Comparison of ENCODE assay signal across 8 cellular contexts in the genomic region with DNA sequence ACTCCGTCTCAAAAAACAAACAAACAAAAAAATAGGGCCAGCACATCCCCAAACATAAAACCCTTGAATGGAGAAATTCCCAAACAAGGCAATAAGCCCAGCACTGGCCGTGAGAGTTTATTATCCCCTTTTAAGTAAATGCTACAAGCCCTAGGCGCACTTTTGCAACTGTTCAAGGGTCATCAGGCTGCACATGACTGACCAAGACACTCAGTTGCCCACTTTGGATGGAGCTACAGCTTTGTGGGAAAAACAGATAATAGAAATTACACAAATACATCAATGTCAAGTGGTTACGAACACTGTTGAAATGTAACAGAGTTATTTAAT. TPM values are rescaled to one million over a fixed set of nuclear protein-coding genes. Genes with fewer than 3 reads are reported as not detected.
A peak's percentile ranks its signal among the peaks of the same experiment; 100 is the strongest.
DNase-seq lines count a peak whose midpoint lies in the region; ATAC-seq, FAIRE-seq and TF ChIP-seq lines count a peak whose summit lies in the region.

No MANE protein-coding gene starts in this region.

- H3K14ac ChIP-seq in trophoblast cell (ENCODE audit: low read length): peak overlapping the region; percentile 39

- peaks cover 5% of the 10 kb centered on the region; the same call in 1 of the 2 replicates for H3K9me3 ChIP-seq in Panc1 (ENCODE audit: control insufficient read depth, insufficient read depth, low read depth, low read length)
- no peaks in the 10 kb centered on the region for H3K9me3 ChIP-seq in trophoblast cell (ENCODE audit: insufficient read depth, low read depth, low read length)

- peak overlapping the region; percentile 73 for H3K4me2 ChIP-seq in trophoblast cell (ENCODE audit: low read length)

- peaks cover 5% of the 10 kb centered on the region for H3K79me2 ChIP-seq in trophoblast cell (ENCODE audit: control insufficient read depth, insufficient read depth, low read length, poor library complexity)

- CTCF ChIA-PET in Panc1 (lab: Charles Lee): no interaction called here

- H3K23ac ChIP-seq in trophoblast cell (ENCODE audit: low read length): no peak overlapping the region

- ATAC-seq in Panc1: no peak

- TF ChIP-seq CTCF in Panc1 (IDR thresholded peaks at IDR 0.05): no peak

- H4K8ac ChIP-seq in trophoblast cell (ENCODE audit: low read depth, low read length): no peak overlapping the region

- H3K4me1 ChIP-seq in Panc1 (ENCODE audit: control insufficient read depth, insufficient read depth, low read length): peaks cover 5% of the 10 kb centered on the region; the same call in 1 of the 2 replicates
- peaks cover 6 to 9% of the 10 kb centered on the region in 2 experiments for H3K4me1 ChIP-seq in trophoblast cell (ENCODE audit: control insufficient read depth in 1 of 2, insufficient read depth in 2 of 2, low read length in 2 of 2)

- no CpG with 5 or more reads among the region's 4 CpGs for WGBS in trophoblast cell (ENCODE audit: extremely low coverage, insufficient coverage, insufficient read length)

- in situ Hi-C loops in Panc1 (cut with HindIII; ENCODE audit: low pct_unique_long_range_greater_than_20kb, low sequenced_read_pairs) (no loop called here), KBM-7 (cut with MboI; ENCODE audit: low pct_unique_long_range_greater_than_20kb, low sequenced_read_pairs) (no loop called here)

- H3K27ac ChIP-seq in Panc1 (ENCODE audit: low read length) (peak overlapping the region; percentile 44), epithelial cell of prostate (peak overlapping the region; percentile 59), trophoblast cell (ENCODE audit: low read depth, low read length) (no peak overlapping the region)

- H2AFZ ChIP-seq in trophoblast cell (ENCODE audit: insufficient read depth, low read length, poor library complexity): no peak overlapping the region

- no peak overlapping the region for H2BK5ac ChIP-seq in trophoblast cell (ENCODE audit: low read depth, low read length, poor library complexity)

- H2BK12ac ChIP-seq in trophoblast cell (ENCODE audit: low read length): no peak overlapping the region

- FAIRE-seq in GM12892 (lab: Jason Lieb, UNC): no peak

- no peak for TF ChIP-seq POLR2A in GM12892 (IDR thresholded peaks at IDR 0.05; ENCODE audit: low read depth, low read length)

- POLR2A ChIA-PET in Panc1 (lab: Charles Lee): no interaction called here

- no peak overlapping the region for H3K4ac ChIP-seq in trophoblast cell (ENCODE audit: low read depth, low read length)

- H3K18ac ChIP-seq in trophoblast cell (ENCODE audit: low read length): no peak overlapping the region

- H3K36me3 ChIP-seq in Panc1 (ENCODE audit: control insufficient read depth, insufficient read depth, low read length) (peaks cover 4% of the 10 kb centered on the region; the same call in 1 of the 2 replicates), trophoblast cell (ENCODE audit: control insufficient read depth in 1 of 2, insufficient read depth in 2 of 2, low read length in 2 of 2) (no peaks in the 10 kb centered on the region)

- peak overlapping the region; percentile 73 to 90 for H3K4me3 ChIP-seq in Panc1 (ENCODE audit: low read depth in 2 of 2, low read length in 2 of 2)
- no peak overlapping the region for H3K4me3 ChIP-seq in trophoblast cell (ENCODE audit: low read depth, low read length)

- no peak overlapping the region for H2AK5ac ChIP-seq in trophoblast cell (ENCODE audit: low read length)

- peak; percentile 5 for DNase-seq in EH (ENCODE audit: low read depth)
- DNase-seq in Panc1 (ENCODE audit: low read depth, low spot score): no peak
- no peak for DNase-seq in epithelial cell of prostate (ENCODE audit: low read depth, low spot score)
- DNase-seq in trophoblast cell: no peak
- DNase-seq in AG08395 (ENCODE audit: low spot score): no peak
- DNase-seq in SKM-1 (lab: John Stamatoyannopoulos, UW; ENCODE audit: unreplicated experiment): no peak
- DNase-seq in GM12892 (ENCODE audit: insufficient read length): no peak
- no peak for DNase-seq in KBM-7

- H3K27me3 ChIP-seq in Panc1 (ENCODE audit: control insufficient read depth, insufficient read depth, low read length): no peaks in the 10 kb centered on the region
- H3K27me3 ChIP-seq in trophoblast cell (ENCODE audit: insufficient read depth, low read length): no peaks in the 10 kb centered on the region

- BruUV-seq in Panc1 (replicated peaks; lab: Mats Ljungman, UMichigan): no TSS peak

- no peak overlapping the region for H3K9ac ChIP-seq in trophoblast cell (ENCODE audit: low read length)

- intact Hi-C loops in Panc1 (cut with micrococcal nuclease; ENCODE audit: unreplicated experiment): loop anchor here (10.0 kb wide), 1 partner anchor 186 kb away; no protein-coding TSS in a partner anchor

- H4K12ac ChIP-seq in trophoblast cell (ENCODE audit: low read depth, low read length): peak overlapping the region; percentile 55

- H3K79me1 ChIP-seq in trophoblast cell (ENCODE audit: low read length): peaks cover 5% of the 10 kb centered on the region

- peak overlapping the region; percentile 46 for H4K91ac ChIP-seq in trophoblast cell (ENCODE audit: low read depth, low read length)

- no peak overlapping the region for H2BK120ac ChIP-seq in trophoblast cell (ENCODE audit: insufficient read depth, low read length, poor library complexity)

RNA-seq across cellular contexts. Expression of gene ZNF445, which starts 33.7 kb away (rescaled TPM):
- 11.9 TPM for total RNA-seq in Panc1 (2021; ENCODE audit: unreplicated experiment)
- polyA plus RNA-seq in Panc1 (2012; ENCODE audit: insufficient read length): 2.0 TPM
- polyA plus RNA-seq in trophoblast cell (2013): 7.0 and 7.3 TPM in 2 replicates
- 6.7 TPM for polyA plus RNA-seq in GM12892 (2012; ENCODE audit: missing spikeins)

RNA-seq across cellular contexts. Expression of gene ZKSCAN7, which starts 43.8 kb away (rescaled TPM):
- total RNA-seq in Panc1 (2021; ENCODE audit: unreplicated experiment): not detected
- polyA plus RNA-seq in Panc1 (2012; ENCODE audit: insufficient read length): 0.28 TPM
- polyA plus RNA-seq in trophoblast cell (2013): 3.2 and 3.4 TPM in 2 replicates
- polyA plus RNA-seq in GM12892 (2012; ENCODE audit: missing spikeins): 2.1 TPM
